Comparison of ENCODE assay signal across 1 cellular context in the genomic region with DNA sequence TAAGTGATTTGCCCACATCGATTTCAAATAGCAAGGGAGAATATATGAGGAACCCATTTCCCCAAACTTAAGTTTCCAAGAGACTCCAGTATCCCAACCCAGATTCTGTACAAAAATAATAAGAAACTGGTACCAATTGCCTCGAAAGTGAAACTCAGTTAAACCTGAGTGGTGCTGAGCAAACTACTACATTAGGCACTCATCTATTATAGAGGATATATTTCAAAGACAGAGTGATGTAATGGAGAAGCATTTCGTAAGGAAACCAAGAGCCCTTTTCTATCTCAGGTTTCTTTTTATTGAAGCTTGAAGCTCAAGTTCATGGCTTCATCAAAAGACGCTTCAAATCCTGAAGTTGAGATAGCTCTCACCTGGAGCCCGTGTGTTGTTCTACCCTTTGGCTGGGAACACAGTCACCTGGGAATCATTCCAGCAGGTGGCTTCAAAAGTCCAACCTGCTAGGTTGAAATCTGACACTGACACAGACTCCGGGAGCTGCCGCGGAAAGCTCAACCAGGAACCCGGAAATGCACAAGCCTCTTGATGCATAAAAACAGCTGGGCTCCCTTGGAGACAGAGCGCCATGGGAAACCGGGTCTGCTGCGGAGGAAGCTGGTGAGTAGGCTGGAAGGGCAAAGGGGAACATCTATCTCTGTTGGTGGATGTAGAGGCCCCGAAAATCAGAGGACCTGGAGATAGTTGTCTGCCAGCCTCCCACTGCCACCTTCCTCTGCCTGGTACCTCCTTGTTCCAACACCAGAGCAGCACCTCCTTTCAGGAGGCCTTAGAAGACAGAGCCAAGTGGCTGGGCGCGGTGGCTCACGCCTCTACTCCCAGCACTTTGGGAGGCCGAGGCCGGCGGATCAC.
A peak's percentile ranks its signal among the peaks of the same experiment; 100 is the strongest.
TF ChIP-seq lines count a peak whose summit lies in the region.

A gene with protein sequence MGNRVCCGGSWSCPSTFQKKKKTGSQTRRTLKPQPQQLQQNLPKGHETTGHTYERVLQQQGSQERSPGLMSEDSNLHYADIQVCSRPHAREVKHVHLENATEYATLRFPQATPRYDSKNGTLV (plus strand): TSS at position 524 of the 867 bp plus-strand sequence. CDS start 60 bp downstream, at position 584.

TF ChIP-seq in WTC11, 78 proteins besides CTCF, POLR2A, EP300 and RAD21 (continued from another document):
- TF ChIP-seq, protein P1, sequence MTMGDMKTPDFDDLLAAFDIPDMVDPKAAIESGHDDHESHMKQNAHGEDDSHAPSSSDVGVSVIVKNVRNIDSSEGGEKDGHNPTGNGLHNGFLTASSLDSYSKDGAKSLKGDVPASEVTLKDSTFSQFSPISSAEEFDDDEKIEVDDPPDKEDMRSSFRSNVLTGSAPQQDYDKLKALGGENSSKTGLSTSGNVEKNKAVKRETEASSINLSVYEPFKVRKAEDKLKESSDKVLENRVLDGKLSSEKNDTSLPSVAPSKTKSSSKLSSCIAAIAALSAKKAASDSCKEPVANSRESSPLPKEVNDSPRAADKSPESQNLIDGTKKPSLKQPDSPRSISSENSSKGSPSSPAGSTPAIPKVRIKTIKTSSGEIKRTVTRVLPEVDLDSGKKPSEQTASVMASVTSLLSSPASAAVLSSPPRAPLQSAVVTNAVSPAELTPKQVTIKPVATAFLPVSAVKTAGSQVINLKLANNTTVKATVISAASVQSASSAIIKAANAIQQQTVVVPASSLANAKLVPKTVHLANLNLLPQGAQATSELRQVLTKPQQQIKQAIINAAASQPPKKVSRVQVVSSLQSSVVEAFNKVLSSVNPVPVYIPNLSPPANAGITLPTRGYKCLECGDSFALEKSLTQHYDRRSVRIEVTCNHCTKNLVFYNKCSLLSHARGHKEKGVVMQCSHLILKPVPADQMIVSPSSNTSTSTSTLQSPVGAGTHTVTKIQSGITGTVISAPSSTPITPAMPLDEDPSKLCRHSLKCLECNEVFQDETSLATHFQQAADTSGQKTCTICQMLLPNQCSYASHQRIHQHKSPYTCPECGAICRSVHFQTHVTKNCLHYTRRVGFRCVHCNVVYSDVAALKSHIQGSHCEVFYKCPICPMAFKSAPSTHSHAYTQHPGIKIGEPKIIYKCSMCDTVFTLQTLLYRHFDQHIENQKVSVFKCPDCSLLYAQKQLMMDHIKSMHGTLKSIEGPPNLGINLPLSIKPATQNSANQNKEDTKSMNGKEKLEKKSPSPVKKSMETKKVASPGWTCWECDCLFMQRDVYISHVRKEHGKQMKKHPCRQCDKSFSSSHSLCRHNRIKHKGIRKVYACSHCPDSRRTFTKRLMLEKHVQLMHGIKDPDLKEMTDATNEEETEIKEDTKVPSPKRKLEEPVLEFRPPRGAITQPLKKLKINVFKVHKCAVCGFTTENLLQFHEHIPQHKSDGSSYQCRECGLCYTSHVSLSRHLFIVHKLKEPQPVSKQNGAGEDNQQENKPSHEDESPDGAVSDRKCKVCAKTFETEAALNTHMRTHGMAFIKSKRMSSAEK (CRISPR knock-in tag; IDR thresholded peaks at IDR 0.05; ENCODE audit: borderline replicate concordance) = no peak
- TF ChIP-seq SP1 (CRISPR knock-in tag; conservative IDR thresholded peaks at IDR 0.05) (0 out of 2 replicates have a peak, but pooled peaks have one; percentile 42), OVOL2 (CRISPR knock-in tag; IDR thresholded peaks at IDR 0.05; ENCODE audit: borderline replicate concordance) (no peak), TCF7 (CRISPR knock-in tag; IDR thresholded peaks at IDR 0.05; ENCODE audit: low read depth) (no peak), ZNF232 (CRISPR knock-in tag; IDR thresholded peaks at IDR 0.05) (peak; percentile 36; the same call in 1 of the 2 replicates), EMX1 (CRISPR knock-in tag; IDR thresholded peaks at IDR 0.05) (no peak), FOXJ3 (CRISPR knock-in tag; IDR thresholded peaks at IDR 0.05; ENCODE audit: borderline replicate concordance) (no peak), HMGA2 (CRISPR knock-in tag; IDR thresholded peaks at IDR 0.05) (no peak), NFE2L1 (CRISPR knock-in tag; IDR thresholded peaks at IDR 0.05) (no peak), TP53 (CRISPR knock-in tag; IDR thresholded peaks at IDR 0.05) (no peak), ZBTB21 (CRISPR knock-in tag; IDR thresholded peaks at IDR 0.05; ENCODE audit: borderline replicate concordance) (no peak), MYBL2 (CRISPR knock-in tag; IDR thresholded peaks at IDR 0.05) (peak; percentile 25; the same call in 1 of the 2 replicates), FOXP1 (CRISPR knock-in tag; IDR thresholded peaks at IDR 0.05; ENCODE audit: borderline replicate concordance) (0 out of 2 replicates have a peak, but pooled peaks have one; percentile 51), KAT7 (CRISPR knock-in tag; IDR thresholded peaks at IDR 0.05; ENCODE audit: borderline replicate concordance) (no peak), JAZF1 (CRISPR knock-in tag; IDR thresholded peaks at IDR 0.05) (no peak), CREM (CRISPR knock-in tag; IDR thresholded peaks at IDR 0.05) (0 out of 2 replicates have a peak, but pooled peaks have one; percentile 47), FOXK1 (CRISPR knock-in tag; IDR thresholded peaks at IDR 0.05) (peak; percentile 68; the same call in 1 of the 2 replicates), PRRX2 (CRISPR knock-in tag; IDR thresholded peaks at IDR 0.05) (no peak)
- TF ChIP-seq, protein P2, sequence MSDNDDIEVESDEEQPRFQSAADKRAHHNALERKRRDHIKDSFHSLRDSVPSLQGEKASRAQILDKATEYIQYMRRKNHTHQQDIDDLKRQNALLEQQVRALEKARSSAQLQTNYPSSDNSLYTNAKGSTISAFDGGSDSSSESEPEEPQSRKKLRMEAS (CRISPR knock-in tag; IDR thresholded peaks at IDR 0.05) = peak; percentile 51; the same call in 1 of the 2 replicates
- TF ChIP-seq, protein P3, sequence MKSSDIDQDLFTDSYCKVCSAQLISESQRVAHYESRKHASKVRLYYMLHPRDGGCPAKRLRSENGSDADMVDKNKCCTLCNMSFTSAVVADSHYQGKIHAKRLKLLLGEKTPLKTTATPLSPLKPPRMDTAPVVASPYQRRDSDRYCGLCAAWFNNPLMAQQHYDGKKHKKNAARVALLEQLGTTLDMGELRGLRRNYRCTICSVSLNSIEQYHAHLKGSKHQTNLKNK (CRISPR knock-in tag; IDR thresholded peaks at IDR 0.05) = no peak
- TF ChIP-seq, protein P4, sequence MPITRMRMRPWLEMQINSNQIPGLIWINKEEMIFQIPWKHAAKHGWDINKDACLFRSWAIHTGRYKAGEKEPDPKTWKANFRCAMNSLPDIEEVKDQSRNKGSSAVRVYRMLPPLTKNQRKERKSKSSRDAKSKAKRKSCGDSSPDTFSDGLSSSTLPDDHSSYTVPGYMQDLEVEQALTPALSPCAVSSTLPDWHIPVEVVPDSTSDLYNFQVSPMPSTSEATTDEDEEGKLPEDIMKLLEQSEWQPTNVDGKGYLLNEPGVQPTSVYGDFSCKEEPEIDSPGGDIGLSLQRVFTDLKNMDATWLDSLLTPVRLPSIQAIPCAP (CRISPR knock-in tag; IDR thresholded peaks at IDR 0.05) = no peak
- TF ChIP-seq, protein P5, sequence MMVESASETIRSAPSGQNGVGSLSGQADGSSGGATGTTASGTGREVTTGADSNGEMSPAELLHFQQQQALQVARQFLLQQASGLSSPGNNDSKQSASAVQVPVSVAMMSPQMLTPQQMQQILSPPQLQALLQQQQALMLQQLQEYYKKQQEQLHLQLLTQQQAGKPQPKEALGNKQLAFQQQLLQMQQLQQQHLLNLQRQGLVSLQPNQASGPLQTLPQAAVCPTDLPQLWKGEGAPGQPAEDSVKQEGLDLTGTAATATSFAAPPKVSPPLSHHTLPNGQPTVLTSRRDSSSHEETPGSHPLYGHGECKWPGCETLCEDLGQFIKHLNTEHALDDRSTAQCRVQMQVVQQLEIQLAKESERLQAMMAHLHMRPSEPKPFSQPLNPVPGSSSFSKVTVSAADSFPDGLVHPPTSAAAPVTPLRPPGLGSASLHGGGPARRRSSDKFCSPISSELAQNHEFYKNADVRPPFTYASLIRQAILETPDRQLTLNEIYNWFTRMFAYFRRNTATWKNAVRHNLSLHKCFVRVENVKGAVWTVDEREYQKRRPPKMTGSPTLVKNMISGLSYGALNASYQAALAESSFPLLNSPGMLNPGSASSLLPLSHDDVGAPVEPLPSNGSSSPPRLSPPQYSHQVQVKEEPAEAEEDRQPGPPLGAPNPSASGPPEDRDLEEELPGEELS (CRISPR knock-in tag; IDR thresholded peaks at IDR 0.05) = no peak
- TF ChIP-seq, protein P6, sequence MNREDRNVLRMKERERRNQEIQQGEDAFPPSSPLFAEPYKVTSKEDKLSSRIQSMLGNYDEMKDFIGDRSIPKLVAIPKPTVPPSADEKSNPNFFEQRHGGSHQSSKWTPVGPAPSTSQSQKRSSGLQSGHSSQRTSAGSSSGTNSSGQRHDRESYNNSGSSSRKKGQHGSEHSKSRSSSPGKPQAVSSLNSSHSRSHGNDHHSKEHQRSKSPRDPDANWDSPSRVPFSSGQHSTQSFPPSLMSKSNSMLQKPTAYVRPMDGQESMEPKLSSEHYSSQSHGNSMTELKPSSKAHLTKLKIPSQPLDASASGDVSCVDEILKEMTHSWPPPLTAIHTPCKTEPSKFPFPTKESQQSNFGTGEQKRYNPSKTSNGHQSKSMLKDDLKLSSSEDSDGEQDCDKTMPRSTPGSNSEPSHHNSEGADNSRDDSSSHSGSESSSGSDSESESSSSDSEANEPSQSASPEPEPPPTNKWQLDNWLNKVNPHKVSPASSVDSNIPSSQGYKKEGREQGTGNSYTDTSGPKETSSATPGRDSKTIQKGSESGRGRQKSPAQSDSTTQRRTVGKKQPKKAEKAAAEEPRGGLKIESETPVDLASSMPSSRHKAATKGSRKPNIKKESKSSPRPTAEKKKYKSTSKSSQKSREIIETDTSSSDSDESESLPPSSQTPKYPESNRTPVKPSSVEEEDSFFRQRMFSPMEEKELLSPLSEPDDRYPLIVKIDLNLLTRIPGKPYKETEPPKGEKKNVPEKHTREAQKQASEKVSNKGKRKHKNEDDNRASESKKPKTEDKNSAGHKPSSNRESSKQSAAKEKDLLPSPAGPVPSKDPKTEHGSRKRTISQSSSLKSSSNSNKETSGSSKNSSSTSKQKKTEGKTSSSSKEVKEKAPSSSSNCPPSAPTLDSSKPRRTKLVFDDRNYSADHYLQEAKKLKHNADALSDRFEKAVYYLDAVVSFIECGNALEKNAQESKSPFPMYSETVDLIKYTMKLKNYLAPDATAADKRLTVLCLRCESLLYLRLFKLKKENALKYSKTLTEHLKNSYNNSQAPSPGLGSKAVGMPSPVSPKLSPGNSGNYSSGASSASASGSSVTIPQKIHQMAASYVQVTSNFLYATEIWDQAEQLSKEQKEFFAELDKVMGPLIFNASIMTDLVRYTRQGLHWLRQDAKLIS (CRISPR knock-in tag; IDR thresholded peaks at IDR 0.05; ENCODE audit: borderline replicate concordance) = no peak
- TF ChIP-seq, protein P7, sequence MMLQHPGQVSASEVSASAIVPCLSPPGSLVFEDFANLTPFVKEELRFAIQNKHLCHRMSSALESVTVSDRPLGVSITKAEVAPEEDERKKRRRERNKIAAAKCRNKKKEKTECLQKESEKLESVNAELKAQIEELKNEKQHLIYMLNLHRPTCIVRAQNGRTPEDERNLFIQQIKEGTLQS (CRISPR knock-in tag; conservative IDR thresholded peaks at IDR 0.05) = no peak
